In the genomic region with DNA sequence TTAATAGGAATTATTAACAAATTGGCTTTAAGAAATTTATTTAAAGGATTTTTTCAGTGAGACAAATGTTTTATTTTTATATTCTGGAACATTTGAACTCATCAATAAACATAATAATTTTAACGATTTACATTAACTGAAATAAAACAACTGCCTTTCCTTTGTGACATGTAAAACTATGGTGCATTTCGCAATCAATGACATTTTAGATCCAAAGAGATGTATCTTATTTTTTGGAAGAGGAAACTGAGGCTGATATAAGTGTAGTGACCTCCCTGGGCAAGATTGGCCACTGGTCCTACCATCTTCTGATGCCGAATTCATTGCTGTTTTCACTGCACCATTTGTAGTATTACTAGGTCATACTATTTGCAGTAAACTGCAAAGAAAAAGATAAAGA, we compare ENCODE assay signal across 1 cellular context.
TF ChIP-seq lines count a peak whose summit lies in the region.

No MANE protein-coding gene starts in this region.

TF ChIP-seq in GM23338, 12 proteins besides CTCF, POLR2A, EP300 and RAD21:
- TF ChIP-seq, protein P1, sequence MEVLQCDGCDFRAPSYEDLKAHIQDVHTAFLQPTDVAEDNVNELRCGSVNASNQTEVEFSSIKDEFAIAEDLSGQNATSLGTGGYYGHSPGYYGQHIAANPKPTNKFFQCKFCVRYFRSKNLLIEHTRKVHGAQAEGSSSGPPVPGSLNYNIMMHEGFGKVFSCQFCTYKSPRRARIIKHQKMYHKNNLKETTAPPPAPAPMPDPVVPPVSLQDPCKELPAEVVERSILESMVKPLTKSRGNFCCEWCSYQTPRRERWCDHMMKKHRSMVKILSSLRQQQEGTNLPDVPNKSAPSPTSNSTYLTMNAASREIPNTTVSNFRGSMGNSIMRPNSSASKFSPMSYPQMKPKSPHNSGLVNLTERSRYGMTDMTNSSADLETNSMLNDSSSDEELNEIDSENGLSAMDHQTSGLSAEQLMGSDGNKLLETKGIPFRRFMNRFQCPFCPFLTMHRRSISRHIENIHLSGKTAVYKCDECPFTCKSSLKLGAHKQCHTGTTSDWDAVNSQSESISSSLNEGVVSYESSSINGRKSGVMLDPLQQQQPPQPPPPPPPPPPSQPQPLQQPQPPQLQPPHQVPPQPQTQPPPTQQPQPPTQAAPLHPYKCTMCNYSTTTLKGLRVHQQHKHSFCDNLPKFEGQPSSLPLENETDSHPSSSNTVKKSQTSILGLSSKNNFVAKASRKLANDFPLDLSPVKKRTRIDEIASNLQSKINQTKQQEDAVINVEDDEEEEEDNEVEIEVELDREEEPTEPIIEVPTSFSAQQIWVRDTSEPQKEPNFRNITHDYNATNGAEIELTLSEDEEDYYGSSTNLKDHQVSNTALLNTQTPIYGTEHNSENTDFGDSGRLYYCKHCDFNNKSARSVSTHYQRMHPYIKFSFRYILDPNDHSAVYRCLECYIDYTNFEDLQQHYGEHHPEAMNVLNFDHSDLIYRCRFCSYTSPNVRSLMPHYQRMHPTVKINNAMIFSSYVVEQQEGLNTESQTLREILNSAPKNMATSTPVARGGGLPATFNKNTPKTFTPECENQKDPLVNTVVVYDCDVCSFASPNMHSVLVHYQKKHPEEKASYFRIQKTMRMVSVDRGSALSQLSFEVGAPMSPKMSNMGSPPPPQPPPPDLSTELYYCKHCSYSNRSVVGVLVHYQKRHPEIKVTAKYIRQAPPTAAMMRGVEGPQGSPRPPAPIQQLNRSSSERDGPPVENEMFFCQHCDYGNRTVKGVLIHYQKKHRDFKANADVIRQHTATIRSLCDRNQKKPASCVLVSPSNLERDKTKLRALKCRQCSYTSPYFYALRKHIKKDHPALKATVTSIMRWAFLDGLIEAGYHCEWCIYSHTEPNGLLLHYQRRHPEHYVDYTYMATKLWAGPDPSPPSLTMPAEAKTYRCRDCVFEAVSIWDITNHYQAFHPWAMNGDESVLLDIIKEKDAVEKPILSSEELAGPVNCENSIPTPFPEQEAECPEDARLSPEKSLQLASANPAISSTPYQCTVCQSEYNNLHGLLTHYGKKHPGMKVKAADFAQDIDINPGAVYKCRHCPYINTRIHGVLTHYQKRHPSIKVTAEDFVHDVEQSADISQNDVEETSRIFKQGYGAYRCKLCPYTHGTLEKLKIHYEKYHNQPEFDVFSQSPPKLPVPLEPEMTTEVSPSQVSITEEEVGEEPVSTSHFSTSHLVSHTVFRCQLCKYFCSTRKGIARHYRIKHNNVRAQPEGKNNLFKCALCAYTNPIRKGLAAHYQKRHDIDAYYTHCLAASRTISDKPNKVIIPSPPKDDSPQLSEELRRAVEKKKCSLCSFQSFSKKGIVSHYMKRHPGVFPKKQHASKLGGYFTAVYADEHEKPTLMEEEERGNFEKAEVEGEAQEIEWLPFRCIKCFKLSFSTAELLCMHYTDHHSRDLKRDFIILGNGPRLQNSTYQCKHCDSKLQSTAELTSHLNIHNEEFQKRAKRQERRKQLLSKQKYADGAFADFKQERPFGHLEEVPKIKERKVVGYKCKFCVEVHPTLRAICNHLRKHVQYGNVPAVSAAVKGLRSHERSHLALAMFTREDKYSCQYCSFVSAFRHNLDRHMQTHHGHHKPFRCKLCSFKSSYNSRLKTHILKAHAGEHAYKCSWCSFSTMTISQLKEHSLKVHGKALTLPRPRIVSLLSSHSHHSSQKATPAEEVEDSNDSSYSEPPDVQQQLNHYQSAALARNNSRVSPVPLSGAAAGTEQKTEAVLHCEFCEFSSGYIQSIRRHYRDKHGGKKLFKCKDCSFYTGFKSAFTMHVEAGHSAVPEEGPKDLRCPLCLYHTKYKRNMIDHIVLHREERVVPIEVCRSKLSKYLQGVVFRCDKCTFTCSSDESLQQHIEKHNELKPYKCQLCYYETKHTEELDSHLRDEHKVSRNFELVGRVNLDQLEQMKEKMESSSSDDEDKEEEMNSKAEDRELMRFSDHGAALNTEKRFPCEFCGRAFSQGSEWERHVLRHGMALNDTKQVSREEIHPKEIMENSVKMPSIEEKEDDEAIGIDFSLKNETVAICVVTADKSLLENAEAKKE (CRISPR knock-in tag; IDR thresholded peaks at IDR 0.05), result no peak
- TF ChIP-seq ETS1 (IDR thresholded peaks at IDR 0.05), result no peak
- TF ChIP-seq POLR2AphosphoS5 (IDR thresholded peaks at IDR 0.05; ENCODE audit: low read depth), result no peak
- no peak for TF ChIP-seq EZH2 (IDR thresholded peaks at IDR 0.05; ENCODE audit: low read depth, unreplicated experiment)
- no peak for TF ChIP-seq JUNB (IDR thresholded peaks at IDR 0.05; ENCODE audit: unreplicated experiment)
- TF ChIP-seq STAT1 (IDR thresholded peaks at IDR 0.05; ENCODE audit: unreplicated experiment), result no peak
- no peak for TF ChIP-seq REST (IDR thresholded peaks at IDR 0.05; ENCODE audit: unreplicated experiment)
- no peak for TF ChIP-seq EZH2phosphoT487 (IDR thresholded peaks at IDR 0.05; ENCODE audit: unreplicated experiment)
- TF ChIP-seq ZNF114 (CRISPR knock-in tag; IDR thresholded peaks at IDR 0.05), result no peak
- TF ChIP-seq ZNF331 (CRISPR knock-in tag; IDR thresholded peaks at IDR 0.05; ENCODE audit: low read depth), result no peak
- TF ChIP-seq NANOG (IDR thresholded peaks at IDR 0.05; ENCODE audit: borderline replicate concordance), result no peak
